Comparison of ENCODE assay signal across 15 cellular contexts in the genomic region with DNA sequence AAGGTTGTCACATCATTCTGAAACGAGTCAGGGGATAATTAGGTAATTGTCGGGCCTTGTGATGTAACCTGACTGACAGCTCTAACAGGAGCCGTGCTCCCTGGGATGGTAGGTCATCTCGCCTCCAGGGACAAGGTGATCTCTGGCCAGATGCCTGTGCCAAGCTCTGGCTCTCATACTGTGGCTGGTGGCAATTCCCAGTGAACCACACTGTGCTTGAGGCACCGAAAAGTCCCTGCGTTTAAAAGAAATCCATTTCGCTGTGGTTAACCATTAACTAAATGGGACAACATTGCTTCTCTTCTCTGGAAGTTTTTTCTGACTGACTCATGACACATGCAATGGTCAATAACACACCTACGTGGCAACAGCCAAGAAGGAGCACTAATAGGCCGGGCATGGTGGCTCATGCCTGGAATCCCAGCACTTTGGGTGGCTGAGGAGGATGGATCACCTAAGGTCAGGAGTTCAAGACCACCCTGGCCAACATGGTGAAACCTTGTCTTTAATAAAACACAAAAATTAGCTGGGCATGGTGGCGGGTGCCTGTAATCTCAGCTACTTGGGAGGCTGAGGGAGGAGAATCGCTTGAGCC.
DNase-seq lines count a peak whose midpoint lies in the region; ATAC-seq, FAIRE-seq and TF ChIP-seq lines count a peak whose summit lies in the region.
"Had no signal": no experiment of that assay in that cellular context is flagged by ENCODE, and none has a peak within 500 bp of the region (broad histone marks: within the 10 kb centered on the region; RNA-seq: fewer than 3 reads in every experiment).

No MANE protein-coding gene starts in this region.

- TF ChIP-seq CTCF in astrocyte of the spinal cord (IDR thresholded peaks at IDR 0.05; ENCODE audit: low read depth, low read length) (no peak), kidney (IDR thresholded peaks at IDR 0.05; ENCODE audit: borderline replicate concordance, extremely low read depth, insufficient read depth) (no peak), smooth muscle cell (IDR thresholded peaks at IDR 0.05; ENCODE audit: borderline replicate concordance, insufficient read depth, poor library complexity, severe bottlenecking) (no peak), adrenal gland (IDR thresholded peaks at IDR 0.05) (no peak)

- H3K36me3 ChIP-seq in kidney (ENCODE audit: control insufficient read depth in 1 of 2, insufficient read depth in 2 of 2, low read length in 2 of 2) (no peaks in the 10 kb centered on the region), smooth muscle cell (ENCODE audit: low read depth) (no peaks in the 10 kb centered on the region), adrenal gland (replicated peaks in 1 of 2) (no peaks in the 10 kb centered on the region)

- H3K79me2 ChIP-seq in smooth muscle cell (ENCODE audit: low read depth) = no peaks in the 10 kb centered on the region

- H3K9ac ChIP-seq in kidney (ENCODE audit: low read length in 2 of 2) = no peak overlapping the region
- no peak overlapping the region for H3K9ac ChIP-seq in smooth muscle cell (ENCODE audit: low read depth)

- no peaks in the 10 kb centered on the region for H4K20me1 ChIP-seq in smooth muscle cell (ENCODE audit: low read depth)

- peaks cover 5% of the 10 kb centered on the region for H3K36me3 Mint-ChIP-seq in T-cell

- ATAC-seq in T-cell (replicated peaks in 1 of 4) = no peak
- no peak for ATAC-seq in HG02623 (IDR thresholded peaks at IDR 0.05; ENCODE audit: unreplicated experiment)
- no peak for ATAC-seq in sciatic nerve

- H3K27ac Mint-ChIP-seq in T-cell = no peak overlapping the region
- H3K27ac Mint-ChIP-seq: activated T-helper 1 cell treated with anti-CD3 and anti-CD28 coated beads, Interleukin-12 subunit alpha, Interleukin-12 subunit beta, Interleukin-2, Interleukin-4 antibody, amounts not matched to agents 30 ng/mL and 10 ng/mL and 1 ng/mL, durations not matched to agents 14 hours and 24 hours and 36 hours; CD4-positive, CD25-positive, alpha-beta regulatory T cell had no signal

- DNase-seq in HuH-7.5 (ENCODE audit: low spot score) = peak; percentile 30
- DNase-seq in astrocyte of the spinal cord (ENCODE audit: low read depth, low spot score) = peak; percentile 55
- DNase-seq in kidney = peak; percentile 69
- DNase-seq in smooth muscle cell (lab: John Stamatoyannopoulos, UW; ENCODE audit: unreplicated experiment) = no peak
- no peak for DNase-seq in T-cell
- no peak for DNase-seq in sciatic nerve (ENCODE audit: low spot score)
- DNase-seq in adrenal gland = no peak
- DNase-seq: CD4-positive, CD25-positive, alpha-beta regulatory T cell; foreskin melanocyte; left cardiac atrium; NCI-H1092; NCI-H345 had no signal

- TF ChIP-seq POLR2A in adrenal gland (IDR thresholded peaks at IDR 0.05) = no peak

- H3K27me3 Mint-ChIP-seq in T-cell = no peaks in the 10 kb centered on the region
- H3K27me3 Mint-ChIP-seq: CD4-positive, CD25-positive, alpha-beta regulatory T cell had no signal

- no peak overlapping the region for H2AFZ ChIP-seq in smooth muscle cell (ENCODE audit: low read depth)

- H3K4me3 ChIP-seq in astrocyte of the spinal cord (ENCODE audit: low read depth, low read length) = no peak overlapping the region
- no peak overlapping the region for H3K4me3 ChIP-seq in kidney (ENCODE audit: low read length in 2 of 2)
- H3K4me3 ChIP-seq in smooth muscle cell = no peak overlapping the region
- no peak overlapping the region for H3K4me3 ChIP-seq in adrenal gland
- H3K4me3 ChIP-seq: skin epidermis had no signal

- POLR2A ChIA-PET in T-cell (lab: Charles Lee) = no interaction called here

- H3K9me3 ChIP-seq in kidney (ENCODE audit: control insufficient read depth in 1 of 2, low read length in 2 of 2) = no peaks in the 10 kb centered on the region
- no peaks in the 10 kb centered on the region for H3K9me3 ChIP-seq in smooth muscle cell (replicated peaks; ENCODE audit: low read depth)
- H3K9me3 ChIP-seq in adrenal gland (replicated peaks in 1 of 3) = no peaks in the 10 kb centered on the region

- H3K4me1 Mint-ChIP-seq in T-cell = no peaks in the 10 kb centered on the region
- H3K4me1 Mint-ChIP-seq: CD4-positive, CD25-positive, alpha-beta regulatory T cell had no signal

- WGBS in smooth muscle cell (ENCODE audit: low lambda C conversion rate) = 71% methylated on average over 11 of the region's 11 CpGs
- 89 to 93% (median 91%) methylated on average over 11 of the region's 11 CpGs for WGBS in adrenal gland, 4 donors

- no peak overlapping the region for H3K4me2 ChIP-seq in smooth muscle cell

- in situ Hi-C loops in astrocyte of the spinal cord (cut with HindIII; ENCODE audit: low sequenced_read_pairs) = no loop called here

- no peaks in the 10 kb centered on the region for H3K27me3 ChIP-seq in smooth muscle cell (ENCODE audit: low read depth)
- no peaks in the 10 kb centered on the region for H3K27me3 ChIP-seq in adrenal gland

- H3K9me3 Mint-ChIP-seq in T-cell = peaks cover 0 to 17% (median 0%) of the 10 kb centered on the region in 3 donors
- H3K9me3 Mint-ChIP-seq: activated T-helper 1 cell treated with anti-CD3 and anti-CD28 coated beads, Interleukin-12 subunit alpha, Interleukin-12 subunit beta, Interleukin-2, Interleukin-4 antibody, amounts not matched to agents 30 ng/mL and 10 ng/mL and 1 ng/mL, durations not matched to agents 14 hours and 24 hours and 36 hours had no signal

- H3K27ac ChIP-seq in kidney (ENCODE audit: low read depth in 2 of 2, low read length in 2 of 2) (no peak overlapping the region), smooth muscle cell (ENCODE audit: low read depth) (peak overlapping the region; percentile 24), adrenal gland (no peak overlapping the region)
- H3K27ac ChIP-seq: skin epidermis had no signal

- CTCF ChIA-PET in T-cell (lab: Charles Lee) = no interaction called here

- no peak for FAIRE-seq in kidney (lab: Jason Lieb, UNC)

- no peaks in the 10 kb centered on the region for H3F3A ChIP-seq in smooth muscle cell (ENCODE audit: low read depth)

- H3K4me1 ChIP-seq in kidney (ENCODE audit: control insufficient read depth in 1 of 2, insufficient read depth in 1 of 2, low read depth in 1 of 2, low read length in 2 of 2) (peaks cover 0 to 2% of the 10 kb centered on the region in 2 donors), smooth muscle cell (ENCODE audit: low read depth) (peaks cover 7% of the 10 kb centered on the region), adrenal gland (replicated peaks in 1 of 2) (no peaks in the 10 kb centered on the region)

- no peak overlapping the region for H3K4me3 Mint-ChIP-seq in T-cell
- H3K4me3 Mint-ChIP-seq: activated T-helper 1 cell treated with anti-CD3 and anti-CD28 coated beads, Interleukin-12 subunit alpha, Interleukin-12 subunit beta, Interleukin-2, Interleukin-4 antibody, amounts not matched to agents 30 ng/mL and 10 ng/mL and 1 ng/mL, durations not matched to agents 14 hours and 24 hours and 36 hours; CD4-positive, CD25-positive, alpha-beta regulatory T cell had no signal

- intact Hi-C loops in kidney (cut with DNase I) (no loop called here), sciatic nerve (cut with DNase I) (no loop called here), adrenal gland (cut with DNase I) (no loop called here)

Comparison
In these comparisons a context has a peak if more than half of its experiments do, and no peak if none do; other contexts are left out.
1. DNase-seq: peak in HuH-7.5 (single experiment), astrocyte of the spinal cord (single experiment) and kidney (single experiment); none in smooth muscle cell (single experiment), T-cell (0 of 34), sciatic nerve (single experiment) and adrenal gland (0 of 7).